ENCODE assay signal across 30 cellular contexts in genomic region chr7:3430588-3430987, GRCh38.
A peak's percentile ranks its signal among the peaks of the same experiment; 100 is the strongest.
DNase-seq lines count a peak whose midpoint lies in the region; ATAC-seq and TF ChIP-seq lines count a peak whose summit lies in the region.
"Had no signal": no experiment of that assay in that cellular context is flagged by ENCODE, and none has a peak within 500 bp of the region (broad histone marks: within the 10 kb centered on the region; RNA-seq: fewer than 3 reads in every experiment).

No MANE protein-coding gene starts in this region.

- DNase-seq in ELR (ENCODE audit: low read depth) (peak; percentile 20), Panc1 (ENCODE audit: low read depth, low spot score) (no peak), epithelial cell of esophagus (ENCODE audit: low read depth) (peak; percentile 58), neural crest cell (ENCODE audit: low read depth, low spot score) (no peak), DMS153 treated with DMSO at 0.1 percent for 48 hours (lab: John Stamatoyannopoulos, UW; ENCODE audit: unreplicated experiment) (no peak), NCI-H446 (lab: John Stamatoyannopoulos, UW) (no peak), NCI-H1694 treated with DMSO at 0.1 percent for 48 hours (lab: John Stamatoyannopoulos, UW) (no peak)
- DNase-seq: activated CD4-positive, alpha-beta T cell treated with anti-CD3 and anti-CD28 coated beads for 1 hour; activated CD8-positive, alpha-beta T cell treated with anti-CD3 and anti-CD28 coated beads for 36 hours; BE2C; cortex of kidney; DMS53; gastrocnemius medialis; GF-D8; hippocampal formation; lower lobe of right lung; mucosa of descending colon; NCI-H1092 treated with DMSO at 0.1 percent for 48 hours; NCI-H187 treated with DMSO at 0.1 percent for 48 hours; NCI-H2171 treated with DMSO at 0.1 percent for 48 hours; NCI-H524 treated with DMSO at 0.1 percent for 48 hours; ovary; Peyer's patch; stimulated activated CD4-positive, alpha-beta T cell treated with anti-CD3 and anti-CD28 coated beads, Interleukin-2, amount 100 ng/mL, for 48 hours; upper lobe of left lung had no signal

- peaks cover 48% of the 10 kb centered on the region for H3K4me1 ChIP-seq in Panc1 (ENCODE audit: control insufficient read depth, insufficient read depth, low read length)
- H3K4me1 ChIP-seq: BE2C, gastrocnemius medialis, lower lobe of right lung, Peyer's patch, upper lobe of left lung had no signal

- TF ChIP-seq CTCF in Panc1 (IDR thresholded peaks at IDR 0.05): no peak
- no peak for TF ChIP-seq CTCF in epithelial cell of esophagus (IDR thresholded peaks at IDR 0.05; ENCODE audit: insufficient read depth, low read depth, low read length, missing control alignments)
- TF ChIP-seq CTCF in neural crest cell (conservative IDR thresholded peaks at IDR 0.05): no peak

- H3K27me3 Mint-ChIP-seq in neural crest cell (ENCODE audit: low read depth): no peaks in the 10 kb centered on the region
- H3K27me3 Mint-ChIP-seq: activated naive CD4-positive, alpha-beta T cell treated with anti-CD3 and anti-CD28 coated beads, Interleukin-2, amount 50 U/mL, for 24 hours had no signal

- CTCF ChIA-PET in Panc1 (lab: Charles Lee): interaction anchor here (0.6 kb wide), 2 partner anchors 74 to 960 kb away, joined by 3 read pairs; no protein-coding TSS in a partner anchor

- in situ Hi-C loops in Panc1 (cut with HindIII; ENCODE audit: low pct_unique_long_range_greater_than_20kb, low sequenced_read_pairs): no loop called here

- H3K9me3 ChIP-seq in Panc1 (ENCODE audit: control insufficient read depth, insufficient read depth, low read depth, low read length): no peaks in the 10 kb centered on the region
- H3K9me3 ChIP-seq: BE2C, gastrocnemius medialis, lower lobe of right lung, mucosa of descending colon, ovary, Peyer's patch, upper lobe of left lung had no signal

- H3K4me3 Mint-ChIP-seq in neural crest cell: no peak overlapping the region
- H3K4me3 Mint-ChIP-seq: activated CD8-positive, alpha-beta T cell treated with anti-CD3 and anti-CD28 coated beads for 36 hours; activated naive CD4-positive, alpha-beta T cell treated with anti-CD3 and anti-CD28 coated beads, Interleukin-2, amount 50 U/mL, for 24 hours; natural killer cell treated with Interleukin-12 subunit alpha and Interleukin-12 subunit beta and Interleukin-15 and Interleukin-18, amount 100 ng/mL, for 72 hours had no signal

- H3K27me3 ChIP-seq in Panc1 (ENCODE audit: control insufficient read depth, insufficient read depth, low read length): no peaks in the 10 kb centered on the region
- H3K27me3 ChIP-seq: BE2C, cardiac muscle cell, gastrocnemius medialis, ovary, Peyer's patch, upper lobe of left lung had no signal

- no peaks in the 10 kb centered on the region for H3K4me1 Mint-ChIP-seq in neural crest cell
- H3K4me1 Mint-ChIP-seq: activated naive CD4-positive, alpha-beta T cell treated with anti-CD3 and anti-CD28 coated beads, Interleukin-2, amount 50 U/mL, for 24 hours had no signal

- H3K36me3 ChIP-seq in Panc1 (ENCODE audit: control insufficient read depth, insufficient read depth, low read length): no peaks in the 10 kb centered on the region
- H3K36me3 ChIP-seq: BE2C, cardiac muscle cell, gastrocnemius medialis, lower lobe of right lung, ovary, Peyer's patch, upper lobe of left lung had no signal

- no peaks in the 10 kb centered on the region for H3K9me3 Mint-ChIP-seq in neural crest cell
- H3K9me3 Mint-ChIP-seq: activated CD8-positive, alpha-beta T cell treated with anti-CD3 and anti-CD28 coated beads for 36 hours; activated naive CD4-positive, alpha-beta T cell treated with anti-CD3 and anti-CD28 coated beads, Interleukin-2, amount 50 U/mL, for 24 hours; activated T-helper 2 cell treated with anti-CD3 and anti-CD28 coated beads, Interferon-gamma antibody, Interleukin-2, Interleukin-4, amounts not matched to agents 10 μg/mL and 5 μg/mL and 100 μg/mL, durations not matched to agents 14 hours and 24 hours and 36 hours; natural killer cell treated with Interleukin-12 subunit alpha and Interleukin-12 subunit beta and Interleukin-15 and Interleukin-18, amount 100 ng/mL, for 72 hours had no signal

- H3K4me3 ChIP-seq in Panc1 (ENCODE audit: low read depth in 2 of 2, low read length in 2 of 2) (no peak overlapping the region), epithelial cell of esophagus (ENCODE audit: low read length) (no peak overlapping the region)
- H3K4me3 ChIP-seq: cardiac muscle cell, gastrocnemius medialis, lower lobe of right lung, mucosa of descending colon, ovary, Peyer's patch, upper lobe of left lung had no signal

- peaks cover 3% of the 10 kb centered on the region for H3K36me3 Mint-ChIP-seq in neural crest cell (ENCODE audit: low read depth)
- H3K36me3 Mint-ChIP-seq: activated naive CD4-positive, alpha-beta T cell treated with anti-CD3 and anti-CD28 coated beads, Interleukin-2, amount 50 U/mL, for 24 hours; natural killer cell treated with Interleukin-12 subunit alpha and Interleukin-12 subunit beta and Interleukin-15 and Interleukin-18, amount 100 ng/mL, for 72 hours had no signal

- H3K27ac ChIP-seq in Panc1 (ENCODE audit: low read length): peak overlapping the region; percentile 60; the same call in 1 of the 2 replicates
- H3K27ac ChIP-seq: cardiac muscle cell, gastrocnemius medialis, lower lobe of right lung, ovary, Peyer's patch, upper lobe of left lung had no signal

- intact Hi-C loops in Panc1 (cut with micrococcal nuclease; ENCODE audit: unreplicated experiment): loop anchor here (10.0 kb wide), 1 partner anchor 126 kb away; the partner anchor contains the start of gene SDK1

- BruUV-seq in Panc1 (replicated peaks; lab: Mats Ljungman, UMichigan): no TSS peak

- POLR2A ChIA-PET in Panc1 (lab: Charles Lee): interaction anchor here (0.7 kb wide), 1 partner anchor 27 kb away, joined by 3 read pairs; no protein-coding TSS in a partner anchor

- H3K27ac Mint-ChIP-seq in neural crest cell (ENCODE audit: unreplicated experiment): peak overlapping the region; percentile 9
- H3K27ac Mint-ChIP-seq: activated CD8-positive, alpha-beta T cell treated with anti-CD3 and anti-CD28 coated beads for 36 hours; activated naive CD4-positive, alpha-beta T cell treated with anti-CD3 and anti-CD28 coated beads, Interleukin-2, amount 50 U/mL, for 24 hours; activated T-helper 2 cell treated with anti-CD3 and anti-CD28 coated beads, Interferon-gamma antibody, Interleukin-2, Interleukin-4, amounts not matched to agents 10 μg/mL and 5 μg/mL and 100 μg/mL, durations not matched to agents 14 hours and 24 hours and 36 hours; natural killer cell treated with Interleukin-12 subunit alpha and Interleukin-12 subunit beta and Interleukin-15 and Interleukin-18, amount 100 ng/mL, for 72 hours had no signal

- ATAC-seq in Panc1 (peak; percentile 66), HG02973 (IDR thresholded peaks at IDR 0.05; ENCODE audit: unreplicated experiment) (no peak)
- ATAC-seq: gastrocnemius medialis; lower lobe of right lung; mucosa of descending colon; natural killer cell treated with Interleukin-12 subunit alpha and Interleukin-12 subunit beta and Interleukin-15 and Interleukin-18, amount 100 ng/mL, for 72 hours had no signal

Comparison
In these comparisons a context has a peak if more than half of its experiments do, and no peak if none do; other contexts are left out.
1. DNase-seq: peak in ELR (single experiment) and epithelial cell of esophagus (single experiment); none in Panc1 (single experiment), neural crest cell (single experiment), DMS153 treated with DMSO at 0.1 percent for 48 hours (single experiment), NCI-H446 (0 of 2) and NCI-H1694 treated with DMSO at 0.1 percent for 48 hours (single experiment).